In the genomic region with DNA sequence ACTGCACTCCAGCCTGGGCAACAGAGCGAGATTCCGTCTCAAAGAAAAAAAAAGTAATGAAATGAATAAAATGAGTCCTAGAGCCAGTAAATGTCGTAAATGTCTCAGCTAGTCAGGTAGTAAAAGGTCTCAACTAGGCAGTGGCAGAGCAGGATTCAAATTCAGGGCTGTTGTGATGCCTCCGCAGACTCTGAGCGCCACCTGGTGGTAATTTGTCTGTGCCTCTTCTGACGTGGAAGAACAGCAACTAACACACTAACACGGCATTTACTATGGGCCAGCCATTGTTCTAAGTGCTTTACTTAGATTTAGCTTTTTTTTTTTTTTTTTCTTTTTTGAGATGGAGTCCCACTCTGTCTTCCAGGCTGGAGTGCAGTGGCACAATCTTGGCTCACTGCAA, we compare ENCODE assay signal across 9 cellular contexts. TPM values are rescaled to one million over a fixed set of nuclear protein-coding genes. Genes with fewer than 3 reads are reported as not detected.
A peak's percentile ranks its signal among the peaks of the same experiment; 100 is the strongest.
DNase-seq lines count a peak whose midpoint lies in the region; ATAC-seq lines count a peak whose summit lies in the region.
"Had no signal": no experiment of that assay in that cellular context is flagged by ENCODE, and none has a peak within 500 bp of the region (broad histone marks: within the 10 kb centered on the region; RNA-seq: fewer than 3 reads in every experiment).

No MANE protein-coding gene starts in this region.

- ATAC-seq in left lobe of liver (peak; percentile 97), HG03135 (IDR thresholded peaks at IDR 0.05; ENCODE audit: unreplicated experiment) (no peak)

- DNase-seq in NK-92 treated with Interleukin-12 subunit alpha and Interleukin-12 subunit beta, amount 100 ng/mL, for 24 hours (lab: John Stamatoyannopoulos, UW) = peak; percentile 51
- DNase-seq in NK-92 (lab: John Stamatoyannopoulos, UW; ENCODE audit: unreplicated experiment) (no peak), NCI-H226 (peak; percentile 45), cerebellum (ENCODE audit: low spot score) (peak; percentile 5), left lobe of liver (ENCODE audit: low spot score) (peak; percentile 86)
- DNase-seq in activated CD4-positive, CD25-positive, alpha-beta regulatory T cell treated with anti-CD3 and anti-CD28 coated beads, Interleukin-2, amount 50 U/mL, for 72 hours = peak; percentile 82
- DNase-seq in stimulated activated CD4-positive, alpha-beta T cell treated with anti-CD3 and anti-CD28 coated beads, Interleukin-4, amount 100 ng/mL, for 48 hours (ENCODE audit: low read depth in 2 of 2) = peak; percentile 81 to 90

RNA-seq across cellular contexts. Expression of a gene that starts 30.2 kb away (rescaled TPM):
- total RNA-seq in cerebellum = not detected
- not detected for total RNA-seq in left lobe of liver
- total RNA-seq: subcutaneous adipose tissue had no signal

RNA-seq across cellular contexts. Expression of a gene that starts 48.6 kb away (rescaled TPM):
- total RNA-seq in cerebellum = 0.64 TPM
- total RNA-seq in left lobe of liver = 2.1 TPM

RNA-seq across cellular contexts. Expression of a gene that starts 56.2 kb away (rescaled TPM):
- total RNA-seq in cerebellum (not detected), left lobe of liver (1.4 TPM)
- total RNA-seq: subcutaneous adipose tissue had no signal
